20 cellular contexts compared by ENCODE assay signal in the genomic region with DNA sequence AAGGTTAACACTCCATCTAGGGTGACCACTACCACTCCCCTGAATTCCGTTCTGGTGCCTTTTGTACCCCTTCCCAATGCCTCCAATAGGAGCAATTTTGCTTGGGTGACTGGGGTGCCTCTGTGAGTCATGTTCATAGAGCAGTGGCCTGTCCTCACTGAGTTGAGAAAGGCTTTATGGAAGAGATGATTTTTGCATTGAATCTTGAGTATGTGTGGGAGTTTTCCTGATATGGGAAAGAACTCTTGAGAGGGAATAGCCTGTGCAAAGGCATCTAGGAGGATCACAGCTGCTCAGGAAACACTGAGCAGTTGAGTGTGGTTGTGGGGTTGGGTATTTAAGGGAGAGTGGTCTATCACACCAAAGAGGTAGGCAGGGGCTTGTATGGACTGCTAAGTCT. TPM values are rescaled to one million over a fixed set of nuclear protein-coding genes. Genes with fewer than 3 reads are reported as not detected.
DNase-seq lines count a peak whose midpoint lies in the region; ATAC-seq and TF ChIP-seq lines count a peak whose summit lies in the region.
"Had no signal": no experiment of that assay in that cellular context is flagged by ENCODE, and none has a peak within 500 bp of the region (broad histone marks: within the 10 kb centered on the region; RNA-seq: fewer than 3 reads in every experiment).

No MANE protein-coding gene starts in this region.

- no peak for TF ChIP-seq CTCF in vagina (IDR thresholded peaks at IDR 0.05)

- H3K4me3 ChIP-seq in vagina = no peak overlapping the region
- H3K4me3 ChIP-seq: BLaER1 treated with 17β-estradiol and CSF1 and Interleukin-3, amounts not matched to agents 10 nM and 100 nM; GM23338 had no signal

- no peaks in the 10 kb centered on the region for H3K27me3 ChIP-seq in vagina
- H3K27me3 ChIP-seq: BE2C; BLaER1 treated with 17β-estradiol and CSF1 and Interleukin-3, amounts not matched to agents 10 nM and 100 nM had no signal

- peak overlapping the region; percentile 2 for H3K27ac Mint-ChIP-seq in activated naive CD4-positive, alpha-beta T cell treated with anti-CD3 and anti-CD28 coated beads for 36 hours
- no peak overlapping the region for H3K27ac Mint-ChIP-seq in activated naive CD4-positive, alpha-beta T cell treated with anti-CD3 and anti-CD28 coated beads, Interleukin-2, amount 50 U/mL, for 72 hours
- H3K27ac Mint-ChIP-seq: CD4-positive, alpha-beta T cell; GM23338; H9 had no signal

- DNase-seq in activated naive CD4-positive, alpha-beta T cell treated with anti-CD3 and anti-CD28 coated beads for 36 hours = no peak
- no peak for DNase-seq in activated naive CD4-positive, alpha-beta T cell treated with anti-CD3 and anti-CD28 coated beads, Interleukin-2, amount 50 U/mL, for 72 hours (ENCODE audit: low spot score in 2 of 2)
- DNase-seq in amniotic epithelial cell (ENCODE audit: low read depth) (peak; percentile 39), vagina (ENCODE audit: extremely low spot score in 2 of 2) (no peak), T-helper 1 cell (no peak)
- DNase-seq: AML-193; BE2C; Calu3; CD4-positive, alpha-beta T cell; CD8-positive, alpha-beta memory T cell; DMS53; DMS79 treated with DMSO at 0.1 percent for 48 hours; GF-D8; H9 had no signal

- H3K36me3 Mint-ChIP-seq in activated naive CD4-positive, alpha-beta T cell treated with anti-CD3 and anti-CD28 coated beads for 36 hours (ENCODE audit: low read depth) = no peaks in the 10 kb centered on the region
- no peaks in the 10 kb centered on the region for H3K36me3 Mint-ChIP-seq in activated naive CD4-positive, alpha-beta T cell treated with anti-CD3 and anti-CD28 coated beads, Interleukin-2, amount 50 U/mL, for 72 hours
- H3K36me3 Mint-ChIP-seq: CD14-positive monocyte; CD8-positive, alpha-beta memory T cell had no signal

- no peaks in the 10 kb centered on the region for H3K4me1 Mint-ChIP-seq in activated naive CD4-positive, alpha-beta T cell treated with anti-CD3 and anti-CD28 coated beads for 36 hours (ENCODE audit: low read depth)
- H3K4me1 Mint-ChIP-seq: CD8-positive, alpha-beta memory T cell had no signal

- no peaks in the 10 kb centered on the region for H3K36me3 ChIP-seq in vagina
- H3K36me3 ChIP-seq: BE2C; BLaER1 treated with 17β-estradiol and CSF1 and Interleukin-3, amounts not matched to agents 10 nM and 100 nM had no signal

- CTCF ChIA-PET in activated naive CD4-positive, alpha-beta T cell treated with anti-CD3 and anti-CD28 coated beads for 36 hours (lab: Charles Lee) = interaction anchor here (0.8 to 1.0 kb wide), 3 partner anchors 18 to 228 kb away, joined by 3 to 4 read pairs (median 3); no protein-coding TSS in a partner anchor

- no peak for TF ChIP-seq POLR2A in vagina (IDR thresholded peaks at IDR 0.05)

- no peak overlapping the region for H3K4me3 Mint-ChIP-seq in activated naive CD4-positive, alpha-beta T cell treated with anti-CD3 and anti-CD28 coated beads for 36 hours
- H3K4me3 Mint-ChIP-seq: CD14-positive monocyte; CD4-positive, alpha-beta T cell; CD8-positive, alpha-beta memory T cell; GM23338; H9 had no signal

- H3K4me1 ChIP-seq in vagina = no peaks in the 10 kb centered on the region
- H3K4me1 ChIP-seq: BE2C had no signal

- H3K27ac ChIP-seq in vagina = peak overlapping the region; percentile 64
- H3K27ac ChIP-seq: 22Rv1; BLaER1 treated with 17β-estradiol and CSF1 and Interleukin-3, amounts not matched to agents 10 nM and 100 nM had no signal

- no peaks in the 10 kb centered on the region for H3K9me3 Mint-ChIP-seq in activated naive CD4-positive, alpha-beta T cell treated with anti-CD3 and anti-CD28 coated beads for 36 hours
- no peaks in the 10 kb centered on the region for H3K9me3 Mint-ChIP-seq in activated naive CD4-positive, alpha-beta T cell treated with anti-CD3 and anti-CD28 coated beads, Interleukin-2, amount 50 U/mL, for 72 hours
- H3K9me3 Mint-ChIP-seq: CD14-positive monocyte; CD4-positive, alpha-beta T cell; CD8-positive, alpha-beta memory T cell; GM23338; H9 had no signal

- peaks cover 4% of the 10 kb centered on the region for H3K27me3 Mint-ChIP-seq in activated naive CD4-positive, alpha-beta T cell treated with anti-CD3 and anti-CD28 coated beads for 36 hours (ENCODE audit: low read depth)

- no peaks in the 10 kb centered on the region for H3K9me3 ChIP-seq in vagina
- H3K9me3 ChIP-seq: BE2C; BLaER1 treated with 17β-estradiol and CSF1 and Interleukin-3, amounts not matched to agents 10 nM and 100 nM had no signal

- ATAC-seq in activated naive CD4-positive, alpha-beta T cell treated with anti-CD3 and anti-CD28 coated beads, Interleukin-2, amount 50 U/mL, for 72 hours = no peak
- no peak for ATAC-seq in HG03108 (IDR thresholded peaks at IDR 0.05; ENCODE audit: unreplicated experiment)
- ATAC-seq: GM23338, HCT116 had no signal

- intact Hi-C loops in activated naive CD4-positive, alpha-beta T cell treated with anti-CD3 and anti-CD28 coated beads for 36 hours (cut with micrococcal nuclease) = no loop called here
- intact Hi-C loops in vagina (cut with DNase I) = no loop called here

RNA-seq across cellular contexts. Expression of a gene that starts 16.2 kb away (rescaled TPM):
- under 1 TPM; 0.83 to 0.84 TPM for total RNA-seq in activated naive CD4-positive, alpha-beta T cell treated with anti-CD3 and anti-CD28 coated beads for 36 hours
- 1 to 10 TPM in 1 of 2 donors, under 1 TPM in 1; 0.68 to 1.0 TPM for total RNA-seq in activated naive CD4-positive, alpha-beta T cell treated with anti-CD3 and anti-CD28 coated beads, Interleukin-2, amount 50 U/mL, for 72 hours
- total RNA-seq in vagina = not detected

RNA-seq across cellular contexts. Expression of a gene that starts 16.2 kb away (rescaled TPM):
- total RNA-seq in activated naive CD4-positive, alpha-beta T cell treated with anti-CD3 and anti-CD28 coated beads for 36 hours = 10 to 100 TPM; 34.1 to 37.4 TPM
- total RNA-seq in activated naive CD4-positive, alpha-beta T cell treated with anti-CD3 and anti-CD28 coated beads, Interleukin-2, amount 50 U/mL, for 72 hours = 10 to 100 TPM; 46.8 to 60.8 TPM
- 17.4 TPM for total RNA-seq in vagina

RNA-seq across cellular contexts. Expression of a gene that starts 25.6 kb away (rescaled TPM):
- total RNA-seq in activated naive CD4-positive, alpha-beta T cell treated with anti-CD3 and anti-CD28 coated beads for 36 hours = 10 to 100 TPM; 16.1 to 17.7 TPM
- total RNA-seq in activated naive CD4-positive, alpha-beta T cell treated with anti-CD3 and anti-CD28 coated beads, Interleukin-2, amount 50 U/mL, for 72 hours = 10 to 100 TPM; 28.0 to 35.3 TPM
- total RNA-seq in vagina = 29.5 TPM

RNA-seq across cellular contexts. Expression of a gene that starts 36.8 kb away (rescaled TPM):
- 10 to 100 TPM; 11.9 to 12.6 TPM for total RNA-seq in activated naive CD4-positive, alpha-beta T cell treated with anti-CD3 and anti-CD28 coated beads for 36 hours
- 10 to 100 TPM; 25.7 to 56.1 TPM for total RNA-seq in activated naive CD4-positive, alpha-beta T cell treated with anti-CD3 and anti-CD28 coated beads, Interleukin-2, amount 50 U/mL, for 72 hours
- total RNA-seq in vagina = 27.0 TPM

RNA-seq across cellular contexts. Expression of a gene that starts 49.9 kb away (rescaled TPM):
- total RNA-seq in activated naive CD4-positive, alpha-beta T cell treated with anti-CD3 and anti-CD28 coated beads for 36 hours = 1 to 10 TPM; 8.9 to 9.5 TPM
- total RNA-seq in activated naive CD4-positive, alpha-beta T cell treated with anti-CD3 and anti-CD28 coated beads, Interleukin-2, amount 50 U/mL, for 72 hours = 10 to 100 TPM; 17.7 to 23.2 TPM
- total RNA-seq in vagina = 31.7 TPM
